30 cellular contexts compared by ENCODE assay signal in genomic region chr22:41550952-41551491, GRCh38. TPM values are rescaled to one million over a fixed set of nuclear protein-coding genes. Genes with fewer than 3 reads are reported as not detected.
"Had no signal": no experiment of that assay in that cellular context is flagged by ENCODE, and none has a peak within 500 bp of the region (broad histone marks: within the 10 kb centered on the region; RNA-seq: fewer than 3 reads in every experiment).

No MANE protein-coding gene starts in this region.

- H3K27me3 ChIP-seq: adrenal gland, body of pancreas, esophagus muscularis mucosa, foreskin keratinocyte had no signal

- ATAC-seq: activated CD4-positive, CD25-positive, alpha-beta regulatory T cell treated with anti-CD3 and anti-CD28 coated beads, Interleukin-2, amount 50 U/mL, for 24 hours; activated CD8-positive, alpha-beta T cell treated with anti-CD3 and anti-CD28 coated beads for 36 hours; activated naive CD8-positive, alpha-beta T cell treated with anti-CD3 and anti-CD28 coated beads, Interleukin-2, amount 50 U/mL, for 24 hours; activated T-cell treated with anti-CD3 and anti-CD28 coated beads, Interleukin-2, amount 50 U/mL, for 4 hours; body of pancreas; effector memory CD8-positive, alpha-beta T cell; foreskin keratinocyte; gastrocnemius medialis; T-helper 17 cell had no signal

- H3K27ac ChIP-seq: adrenal gland, body of pancreas, esophagus muscularis mucosa, foreskin keratinocyte, gastrocnemius medialis, WERI-Rb-1 had no signal

- H3K36me3 ChIP-seq: adrenal gland, esophagus muscularis mucosa, gastrocnemius medialis, WERI-Rb-1 had no signal

- DNase-seq: activated B cell treated with CpG ODN at 0.5 μM for 24 hours; activated CD4-positive, alpha-beta T cell treated with anti-CD3 and anti-CD28 coated beads for 48 hours; activated CD4-positive, alpha-beta T cell treated with anti-CD3 and anti-CD28 coated beads, Interleukin-2, amount 50 U/mL, for 1 hour; activated CD4-positive, alpha-beta T cell treated with anti-CD3 and anti-CD28 coated beads, Interleukin-2, amount 50 U/mL, for 48 hours; activated CD8-positive, alpha-beta memory T cell treated with anti-CD3 and anti-CD28 coated beads for 24 hours; activated CD8-positive, alpha-beta T cell treated with anti-CD3 and anti-CD28 coated beads for 36 hours; activated effector memory CD4-positive, alpha-beta T cell treated with anti-CD3 and anti-CD28 coated beads, Interleukin-2, amount 50 U/mL, for 16 hours; activated naive CD4-positive, alpha-beta T cell treated with anti-CD3 and anti-CD28 coated beads for 36 hours; activated naive CD8-positive, alpha-beta T cell treated with anti-CD3 and anti-CD28 coated beads for 36 hours; activated naive CD8-positive, alpha-beta T cell treated with anti-CD3 and anti-CD28 coated beads, Interleukin-2, amount 50 U/mL, for 24 hours; activated T-cell treated with anti-CD3 and anti-CD28 coated beads, Interleukin-2, amount 50 U/mL, for 4 hours; adrenal gland; aorta; body of pancreas; cortex of kidney; dermis blood vessel endothelial cell; effector CD4-positive, alpha-beta T cell; effector memory CD8-positive, alpha-beta T cell; erythroblast; foreskin keratinocyte; gastrocnemius medialis; glutamatergic neuron; T-helper 1 cell; T-helper 17 cell; T1000; WERI-Rb-1 had no signal

- H3K4me1 ChIP-seq: adrenal gland, foreskin keratinocyte, gastrocnemius medialis had no signal

- H3K4me3 ChIP-seq: adrenal gland, body of pancreas, esophagus muscularis mucosa, gastrocnemius medialis had no signal

- H3K9me3 ChIP-seq: adrenal gland, body of pancreas, esophagus muscularis mucosa, gastrocnemius medialis had no signal

RNA-seq across cellular contexts. Expression of gene CSDC2, which starts 9.8 kb away (rescaled TPM):
- total RNA-seq: activated B cell treated with CpG ODN at 0.5 μM for 24 hours; activated CD8-positive, alpha-beta T cell treated with anti-CD3 and anti-CD28 coated beads for 36 hours; activated naive CD4-positive, alpha-beta T cell treated with anti-CD3 and anti-CD28 coated beads for 36 hours; activated naive CD8-positive, alpha-beta T cell treated with anti-CD3 and anti-CD28 coated beads for 36 hours; activated T-helper 1 cell treated with anti-CD3 and anti-CD28 coated beads, Interleukin-12 subunit alpha, Interleukin-12 subunit beta, Interleukin-2, Interleukin-4 antibody, amounts not matched to agents 30 ng/mL and 10 ng/mL and 1 ng/mL, durations not matched to agents 14 hours and 24 hours and 36 hours; activated T-helper 2 cell treated with anti-CD3 and anti-CD28 coated beads, Interferon-gamma antibody, Interleukin-2, Interleukin-4, amounts not matched to agents 10 μg/mL and 5 μg/mL and 100 μg/mL, durations not matched to agents 14 hours and 24 hours and 36 hours; dermis blood vessel endothelial cell; foreskin keratinocyte; T-helper 17 cell had no signal
- polyA plus RNA-seq: foreskin keratinocyte had no signal
